In genomic region chr19:1313695-1314613, GRCh38 we compare ENCODE assay signal across 1 cellular context.
TF ChIP-seq lines count a peak whose summit lies in the region.

No MANE protein-coding gene starts in this region.

TF ChIP-seq in endothelial cell of umbilical vein, 7 proteins besides CTCF, POLR2A, EP300 and RAD21:
- TF ChIP-seq GATA2 (IDR thresholded peaks at IDR 0.05; ENCODE audit: insufficient read depth, insufficient read length, low read depth, low read length) = no peak
